ENCODE assay signal across 1 cellular context in genomic region chr10:2981361-2981801, GRCh38.
TF ChIP-seq lines count a peak whose summit lies in the region.

No MANE protein-coding gene starts in this region.

TF ChIP-seq in HCT116, 20 proteins besides CTCF, POLR2A, EP300 and RAD21 (continued from another document):
- TF ChIP-seq REST (IDR thresholded peaks at IDR 0.05; ENCODE audit: low read depth) = no peak
- TF ChIP-seq EGR1 (IDR thresholded peaks at IDR 0.05; ENCODE audit: low read depth) = no peak
- TF ChIP-seq SP1 (IDR thresholded peaks at IDR 0.05; ENCODE audit: low read depth) = no peak
- no peak for TF ChIP-seq ZNF274 (IDR thresholded peaks at IDR 0.05; ENCODE audit: low read depth, low read length)
- TF ChIP-seq ZFX (IDR thresholded peaks at IDR 0.05) = no peak
